8 cellular contexts compared by ENCODE assay signal in genomic region chr6:10746915-10747250, GRCh38. TPM values are rescaled to one million over a fixed set of nuclear protein-coding genes. Genes with fewer than 3 reads are reported as not detected.
DNase-seq lines count a peak whose midpoint lies in the region; ATAC-seq and TF ChIP-seq lines count a peak whose summit lies in the region.

No MANE protein-coding gene starts in this region.

- H3K9me3 Mint-ChIP-seq in mesothelial cell of epicardium, result no peaks in the 10 kb centered on the region

- H3K27ac ChIP-seq in heart right ventricle (peak overlapping the region in 9 of 10 donors; percentile 72 to 91 (median 84)), body of pancreas (peak overlapping the region; percentile 47 to 82 (median 72)), uterus (peak overlapping the region; percentile 82 to 88)

- no peaks in the 10 kb centered on the region for H3K36me3 Mint-ChIP-seq in mesothelial cell of epicardium

- peak overlapping the region; percentile 97 for H3K27ac Mint-ChIP-seq in mesothelial cell of epicardium

- TF ChIP-seq CTCF in heart right ventricle (IDR thresholded peaks at IDR 0.05) (no peak), body of pancreas (IDR thresholded peaks at IDR 0.05) (no peak), mesothelial cell of epicardium (IDR thresholded peaks at IDR 0.05; ENCODE audit: unreplicated experiment) (no peak), uterus (IDR thresholded peaks at IDR 0.05) (no peak)

- no peaks in the 10 kb centered on the region for H3K27me3 Mint-ChIP-seq in mesothelial cell of epicardium (ENCODE audit: low read depth)

- no peak for TF ChIP-seq POLR2A in body of pancreas (IDR thresholded peaks at IDR 0.05)
- no peak for TF ChIP-seq POLR2A in uterus (IDR thresholded peaks at IDR 0.05)

- 54 to 55% methylated on average over 9 of the region's 9 CpGs for WGBS in heart right ventricle, 2 donors
- 49 to 58% methylated on average over 9 of the region's 9 CpGs for WGBS in body of pancreas, 2 donors

- no peak for ATAC-seq in heart right ventricle
- no peak for ATAC-seq in Right ventricle myocardium superior (ENCODE audit: poor library complexity)
- no peak for ATAC-seq in body of pancreas
- ATAC-seq in HG03354 (IDR thresholded peaks at IDR 0.05; ENCODE audit: poor library complexity, severe bottlenecking, unreplicated experiment), result no peak

- H3K36me3 ChIP-seq in heart right ventricle (peaks cover 0 to 53% (median 0%) of the 10 kb centered on the region in 9 donors), body of pancreas (replicated peaks in 1 of 2; ENCODE audit: insufficient read depth in 1 of 2, low read depth in 2 of 2) (no peaks in the 10 kb centered on the region), uterus (no peaks in the 10 kb centered on the region)

- H3K27me3 ChIP-seq in heart right ventricle, result no peaks in the 10 kb centered on the region
- no peaks in the 10 kb centered on the region for H3K27me3 ChIP-seq in body of pancreas
- no peaks in the 10 kb centered on the region for H3K27me3 ChIP-seq in uterus

- H3K4me3 Mint-ChIP-seq in mesothelial cell of epicardium, result peak overlapping the region; percentile 96

- DNase-seq in heart right ventricle (no peak), Right ventricle myocardium superior (no peak), body of pancreas (no peak), mesothelial cell of epicardium (ENCODE audit: low spot score in 2 of 2, unreplicated experiment in 2 of 2) (no peak), uterus (no peak), cortex of kidney (lab: John Stamatoyannopoulos, UW) (no peak), A172 (ENCODE audit: low spot score) (no peak)

- H3K9me3 ChIP-seq in heart right ventricle (no peaks in the 10 kb centered on the region), body of pancreas (no peaks in the 10 kb centered on the region), uterus (no peaks in the 10 kb centered on the region)

- peaks cover 27% of the 10 kb centered on the region for H3K4me1 Mint-ChIP-seq in mesothelial cell of epicardium

- H3K4me3 ChIP-seq in heart right ventricle (peak overlapping the region; percentile 59 to 82 (median 74)), body of pancreas (peak overlapping the region in 1 of 2 donors; percentile 15), uterus (peak overlapping the region; percentile 71 to 91)

- intact Hi-C loops in heart right ventricle (cut with DNase I), result loop anchor here in 6 of 10 donors (1.0 to 5.0 kb wide), 6 partner anchors 24 to 55 kb away; partner anchors contain the start of genes C6orf52 (in 4 of the 6), PAK1IP1 (in 4 of the 6) and TMEM14C (in 4 of the 6)
- intact Hi-C loops in Right ventricle myocardium superior (cut with DNase I), result no loop called here
- intact Hi-C loops in body of pancreas (cut with DNase I), result loop anchor here (10.0 kb wide), 1 partner anchor 52 kb away; the partner anchor contains the start of genes C6orf52 and PAK1IP1
- intact Hi-C loops in uterus (cut with DNase I; ENCODE audit: low total_unique reads), result no loop called here

- H3K4me1 ChIP-seq in heart right ventricle (peaks cover 8 to 40% (median 25%) of the 10 kb centered on the region in 9 donors), body of pancreas (peaks cover 28% of the 10 kb centered on the region), uterus (peaks cover 0 to 10% of the 10 kb centered on the region in 2 donors)

RNA-seq across cellular contexts. Expression of gene TMEM14B, which starts 0.7 kb away (rescaled TPM):
- total RNA-seq in heart right ventricle (100 to 1,000 TPM in 9 of 10 donors, 10 to 100 TPM in 1; 93.5 to 116 (median 108) TPM), Right ventricle myocardium superior (120 TPM), body of pancreas (10 to 100 TPM; 49.3 to 49.4 TPM), mesothelial cell of epicardium (56.1 to 58.5 TPM (median 57.3 TPM) in 3 replicates), uterus (10 to 100 TPM; 48.5 to 71.9 (median 54.6) TPM)
- 10 to 100 TPM; 64.5 to 71.2 TPM for polyA plus RNA-seq in heart right ventricle
- 240 and 245 TPM in 2 replicates for total RNA-seq in A172 (2014; rRNA removed; shearing (Covaris generic))

RNA-seq across cellular contexts. Expression of gene TMEM14C, which starts 24.0 kb away (rescaled TPM):
- total RNA-seq in heart right ventricle (100 to 1,000 TPM; 105 to 133 (median 116) TPM), Right ventricle myocardium superior (124 TPM), body of pancreas (10 to 100 TPM; 31.6 to 61.0 TPM), mesothelial cell of epicardium (74.4 to 78.9 TPM (median 75.7 TPM) in 3 replicates), uterus (100 to 1,000 TPM in 3 of 4 donors, 10 to 100 TPM in 1; 97.5 to 236 (median 159) TPM)
- 100 to 1,000 TPM; 114 to 116 TPM for polyA plus RNA-seq in heart right ventricle
- total RNA-seq in A172 (2014; rRNA removed; shearing (Covaris generic)), result 312 and 395 TPM in 2 replicates

RNA-seq across cellular contexts. Expression of gene PAK1IP1, which starts 52.1 kb away (rescaled TPM):
- total RNA-seq in heart right ventricle, result 10 to 100 TPM in 2 of 10 donors, 1 to 10 TPM in 8; 5.8 to 13.5 (median 8.4) TPM
- 10 to 100 TPM in 1 of 2 donors, 1 to 10 TPM in 1; 6.1 to 15.7 TPM for polyA plus RNA-seq in heart right ventricle
- total RNA-seq in Right ventricle myocardium superior, result 10.4 TPM
- 1 to 10 TPM; 2.1 to 8.6 TPM for total RNA-seq in body of pancreas
- total RNA-seq in mesothelial cell of epicardium, result 14.7 to 16.8 TPM (median 15.5 TPM) in 3 replicates
- total RNA-seq in uterus, result 10 to 100 TPM; 14.2 to 34.1 (median 18.8) TPM
- total RNA-seq in A172 (2014; rRNA removed; shearing (Covaris generic)), result 34.7 and 45.3 TPM in 2 replicates

RNA-seq across cellular contexts. Expression of gene C6orf52, which starts 52.5 kb away (rescaled TPM):
- 1 to 10 TPM in 2 of 10 donors, under 1 TPM in 5, not detected in 3; 0.59 to 1.6 (median 0.86) TPM for total RNA-seq in heart right ventricle
- polyA plus RNA-seq in heart right ventricle, result under 1 TPM; 0.80 to 0.88 TPM
- total RNA-seq in Right ventricle myocardium superior, result 0.78 TPM
- total RNA-seq in body of pancreas, result not detected
- 3.1 to 4.6 TPM (median 3.8 TPM) in 3 replicates for total RNA-seq in mesothelial cell of epicardium
- total RNA-seq in uterus, result 10 to 100 TPM in 1 of 4 donors, not detected in 3; 79.7 TPM
- total RNA-seq in A172 (2014; rRNA removed; shearing (Covaris generic)), result 15.2 and 16.5 TPM in 2 replicates

Comparison
In these comparisons a context has a peak if more than half of its experiments do, and no peak if none do; other contexts are left out.
1. intact Hi-C loops: an anchor here in heart right ventricle (1.0 to 5.0 kb wide) and body of pancreas (10.0 kb wide); none called in Right ventricle myocardium superior and uterus.